ENCODE assay signal across 11 cellular contexts in the genomic region with DNA sequence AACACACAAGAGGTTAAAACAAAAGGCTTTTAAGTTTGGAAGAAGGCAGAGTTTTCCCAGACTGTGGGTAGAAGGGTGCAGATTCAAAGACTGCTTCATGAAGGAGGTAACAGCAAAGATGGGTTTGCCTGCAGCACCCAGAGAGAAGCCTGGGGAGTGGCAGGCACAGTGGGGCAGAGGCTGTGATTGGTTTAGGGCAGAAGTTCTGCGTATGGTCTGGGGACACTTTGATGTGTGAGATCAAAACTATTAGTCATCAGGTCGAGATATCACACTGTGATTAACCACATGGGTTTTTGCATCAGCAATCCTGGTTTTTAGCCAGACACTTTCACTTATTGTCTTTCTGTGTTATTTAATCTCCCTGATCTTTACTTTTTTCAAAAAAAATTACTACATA.
DNase-seq lines count a peak whose midpoint lies in the region; ATAC-seq and TF ChIP-seq lines count a peak whose summit lies in the region.
"Had no signal": no experiment of that assay in that cellular context is flagged by ENCODE, and none has a peak within 500 bp of the region (broad histone marks: within the 10 kb centered on the region; RNA-seq: fewer than 3 reads in every experiment).

No MANE protein-coding gene starts in this region.

- 43% methylated on average over 2 of the region's 2 CpGs for WGBS in suprapubic skin

- peaks cover under 1% of the 10 kb centered on the region for H3K27me3 Mint-ChIP-seq in activated naive CD8-positive, alpha-beta T cell treated with anti-CD3 and anti-CD28 coated beads for 36 hours

- no peak overlapping the region for H3K27ac ChIP-seq in suprapubic skin

- H3K9me3 Mint-ChIP-seq in activated naive CD8-positive, alpha-beta T cell treated with anti-CD3 and anti-CD28 coated beads for 36 hours: peaks cover 3% of the 10 kb centered on the region

- peak in 4 of 5 experiments; percentile 8 to 52 (median 42) for DNase-seq in T-helper 2 cell
- DNase-seq in activated naive CD8-positive, alpha-beta T cell treated with anti-CD3 and anti-CD28 coated beads for 36 hours: peak; percentile 70
- peak; percentile 22 to 23 for DNase-seq in stimulated activated CD4-positive, alpha-beta T cell treated with anti-CD3 and anti-CD28 coated beads, Interleukin-2, amount 100 ng/mL, for 48 hours
- DNase-seq in suprapubic skin (ENCODE audit: low spot score in 2 of 2): no peak
- DNase-seq in NCI-H345 (lab: John Stamatoyannopoulos, UW): no peak
- DNase-seq: H7, hippocampal formation, NCI-H1417 treated with DMSO at 0.1 percent for 48 hours had no signal

- no peak for TF ChIP-seq EP300 in suprapubic skin (IDR thresholded peaks at IDR 0.05)

- H3K4me3 ChIP-seq in suprapubic skin: no peak overlapping the region

- TF ChIP-seq POLR2A in suprapubic skin (IDR thresholded peaks at IDR 0.05): no peak

- no peaks in the 10 kb centered on the region for H3K4me1 ChIP-seq in suprapubic skin

- ATAC-seq in GM18868 (IDR thresholded peaks at IDR 0.05; ENCODE audit: unreplicated experiment) (peak; percentile 82), HG03469 (IDR thresholded peaks at IDR 0.05; ENCODE audit: unreplicated experiment) (no peak), HG02759 (IDR thresholded peaks at IDR 0.05; ENCODE audit: unreplicated experiment) (no peak)

- no peak overlapping the region for H3K27ac Mint-ChIP-seq in activated naive CD8-positive, alpha-beta T cell treated with anti-CD3 and anti-CD28 coated beads for 36 hours

- peaks cover 10% of the 10 kb centered on the region for H3K4me1 Mint-ChIP-seq in activated naive CD8-positive, alpha-beta T cell treated with anti-CD3 and anti-CD28 coated beads for 36 hours

- no peaks in the 10 kb centered on the region for H3K27me3 ChIP-seq in suprapubic skin

- H3K4me3 Mint-ChIP-seq in activated naive CD8-positive, alpha-beta T cell treated with anti-CD3 and anti-CD28 coated beads for 36 hours: no peak overlapping the region

- no peaks in the 10 kb centered on the region for H3K36me3 ChIP-seq in suprapubic skin

- no peak for TF ChIP-seq CTCF in suprapubic skin (IDR thresholded peaks at IDR 0.05)

- H3K9me3 ChIP-seq in suprapubic skin: no peaks in the 10 kb centered on the region

- no peaks in the 10 kb centered on the region for H3K36me3 Mint-ChIP-seq in activated naive CD8-positive, alpha-beta T cell treated with anti-CD3 and anti-CD28 coated beads for 36 hours

Comparison
In these comparisons a context has a peak if more than half of its experiments do, and no peak if none do; other contexts are left out.
1. DNase-seq: peak in T-helper 2 cell (4 of 5), activated naive CD8-positive, alpha-beta T cell treated with anti-CD3 and anti-CD28 coated beads for 36 hours (single experiment) and stimulated activated CD4-positive, alpha-beta T cell treated with anti-CD3 and anti-CD28 coated beads, Interleukin-2, amount 100 ng/mL, for 48 hours (2 of 2); none in suprapubic skin (0 of 2) and NCI-H345 (single experiment).